13 cellular contexts compared by ENCODE assay signal in genomic region chr5:143064661-143065060, GRCh38.
DNase-seq lines count a peak whose midpoint lies in the region; ATAC-seq, FAIRE-seq and TF ChIP-seq lines count a peak whose summit lies in the region.
"Had no signal": no experiment of that assay in that cellular context is flagged by ENCODE, and none has a peak within 500 bp of the region (broad histone marks: within the 10 kb centered on the region; RNA-seq: fewer than 3 reads in every experiment).

No MANE protein-coding gene starts in this region.

- no peak for TF ChIP-seq POLR2A in tibial nerve (IDR thresholded peaks at IDR 0.05)
- no peak for TF ChIP-seq POLR2A in GM12892 (IDR thresholded peaks at IDR 0.05; ENCODE audit: low read depth, low read length)

- CTCF ChIA-PET in activated naive CD4-positive, alpha-beta T cell treated with anti-CD3 and anti-CD28 coated beads for 36 hours (lab: Charles Lee), result no interaction called here
- CTCF ChIA-PET in activated naive CD4-positive, alpha-beta T cell treated with anti-CD3 and anti-CD28 coated beads, Interleukin-2, amount 10 ng/mL, durations not matched to agents 7 days and 5 days (lab: Charles Lee), result interaction anchor here (0.8 to 1.4 kb wide), 2 partner anchors 8 to 11 kb away, joined by 3 read pairs; no protein-coding TSS in a partner anchor

- no peaks in the 10 kb centered on the region for H4K20me1 ChIP-seq in Karpas-422 (ENCODE audit: insufficient read depth, low read depth, low read length)

- no peaks in the 10 kb centered on the region for H3K9me3 Mint-ChIP-seq in activated naive CD4-positive, alpha-beta T cell treated with anti-CD3 and anti-CD28 coated beads for 36 hours
- no peaks in the 10 kb centered on the region for H3K9me3 Mint-ChIP-seq in activated naive CD4-positive, alpha-beta T cell treated with anti-CD3 and anti-CD28 coated beads, Interleukin-2, amount 10 ng/mL, durations not matched to agents 7 days and 5 days
- H3K9me3 Mint-ChIP-seq in chondrocyte (ENCODE audit: low read depth), result no peaks in the 10 kb centered on the region
- H3K9me3 Mint-ChIP-seq: neural crest cell had no signal

- no peak overlapping the region for H3K4me3 Mint-ChIP-seq in activated naive CD4-positive, alpha-beta T cell treated with anti-CD3 and anti-CD28 coated beads for 36 hours
- no peak overlapping the region for H3K4me3 Mint-ChIP-seq in activated naive CD4-positive, alpha-beta T cell treated with anti-CD3 and anti-CD28 coated beads, Interleukin-2, amount 10 ng/mL, durations not matched to agents 7 days and 5 days
- peak overlapping the region; percentile 14 for H3K4me3 Mint-ChIP-seq in chondrocyte (ENCODE audit: unreplicated experiment)
- H3K4me3 Mint-ChIP-seq: neural crest cell, type B pancreatic cell had no signal

- H3K9ac ChIP-seq in Karpas-422 (ENCODE audit: low read length), result no peak overlapping the region

- H3K27me3 ChIP-seq in muscle layer of duodenum (ENCODE audit: low read depth, low read length) (no peaks in the 10 kb centered on the region), tibial nerve (no peaks in the 10 kb centered on the region), Karpas-422 (ENCODE audit: low read length) (no peaks in the 10 kb centered on the region)

- H3K4me1 ChIP-seq in muscle layer of duodenum (ENCODE audit: control insufficient read depth in 1 of 2, insufficient read depth in 2 of 2, low read length in 2 of 2) (peaks cover 12 to 37% of the 10 kb centered on the region in 2 donors), tibial nerve (peaks cover 0 to 73% (median 27%) of the 10 kb centered on the region in 4 donors), Karpas-422 (ENCODE audit: low read length) (peaks cover 30% of the 10 kb centered on the region)

- no peaks in the 10 kb centered on the region for H3K79me2 ChIP-seq in Karpas-422 (ENCODE audit: low read length)

- H3K4me2 ChIP-seq in Karpas-422 (ENCODE audit: low read depth, low read length, poor library complexity, severe bottlenecking), result no peak overlapping the region

- WGBS in tibial nerve, 2 donors, result 37 to 45% methylated on average over 2 of the region's 2 CpGs

- no peak for DNase-seq in activated naive CD4-positive, alpha-beta T cell treated with anti-CD3 and anti-CD28 coated beads for 36 hours
- no peak for DNase-seq in activated naive CD4-positive, alpha-beta T cell treated with anti-CD3 and anti-CD28 coated beads, Interleukin-2, amount 10 ng/mL, durations not matched to agents 7 days and 5 days
- no peak for DNase-seq in chondrocyte (ENCODE audit: low spot score)
- DNase-seq in tibial nerve (ENCODE audit: low spot score in 2 of 2), result no peak
- no peak for DNase-seq in GM12892 (ENCODE audit: insufficient read length)
- DNase-seq in Karpas-422, result no peak
- DNase-seq: KG1; NCI-H2171 treated with DMSO at 0.1 percent for 48 hours; stimulated activated CD4-positive, alpha-beta T cell treated with anti-CD3 and anti-CD28 coated beads, Interleukin-2, amount 100 ng/mL, for 48 hours had no signal

- H3K9me3 ChIP-seq in muscle layer of duodenum (ENCODE audit: control insufficient read depth in 1 of 2, low read length in 2 of 2) (no peaks in the 10 kb centered on the region), tibial nerve (no peaks in the 10 kb centered on the region), Karpas-422 (ENCODE audit: low read length) (no peaks in the 10 kb centered on the region)

- H3K27me3 Mint-ChIP-seq in activated naive CD4-positive, alpha-beta T cell treated with anti-CD3 and anti-CD28 coated beads for 36 hours (ENCODE audit: low read depth), result no peaks in the 10 kb centered on the region
- H3K27me3 Mint-ChIP-seq in activated naive CD4-positive, alpha-beta T cell treated with anti-CD3 and anti-CD28 coated beads, Interleukin-2, amount 10 ng/mL, durations not matched to agents 7 days and 5 days, result no peaks in the 10 kb centered on the region
- no peaks in the 10 kb centered on the region for H3K27me3 Mint-ChIP-seq in chondrocyte (ENCODE audit: low read depth)
- H3K27me3 Mint-ChIP-seq: type B pancreatic cell had no signal

- no peak for ATAC-seq in GM19035 (IDR thresholded peaks at IDR 0.05; ENCODE audit: unreplicated experiment)

- no peak overlapping the region for H3K4me3 ChIP-seq in muscle layer of duodenum (ENCODE audit: low read depth in 1 of 2, low read length in 2 of 2)
- H3K4me3 ChIP-seq in tibial nerve, result no peak overlapping the region
- no peak overlapping the region for H3K4me3 ChIP-seq in Karpas-422 (ENCODE audit: low read length)

- peak overlapping the region; percentile 42 for H3K27ac Mint-ChIP-seq in activated naive CD4-positive, alpha-beta T cell treated with anti-CD3 and anti-CD28 coated beads for 36 hours
- H3K27ac Mint-ChIP-seq in activated naive CD4-positive, alpha-beta T cell treated with anti-CD3 and anti-CD28 coated beads, Interleukin-2, amount 10 ng/mL, durations not matched to agents 7 days and 5 days, result no peak overlapping the region
- H3K27ac Mint-ChIP-seq in chondrocyte (ENCODE audit: unreplicated experiment), result peak overlapping the region; percentile 82
- H3K27ac Mint-ChIP-seq: type B pancreatic cell had no signal

- intact Hi-C loops in activated naive CD4-positive, alpha-beta T cell treated with anti-CD3 and anti-CD28 coated beads for 36 hours (cut with micrococcal nuclease), result no loop called here

- H3K36me3 Mint-ChIP-seq in activated naive CD4-positive, alpha-beta T cell treated with anti-CD3 and anti-CD28 coated beads for 36 hours (ENCODE audit: low read depth), result peaks cover 38% of the 10 kb centered on the region
- peaks cover 34% of the 10 kb centered on the region for H3K36me3 Mint-ChIP-seq in activated naive CD4-positive, alpha-beta T cell treated with anti-CD3 and anti-CD28 coated beads, Interleukin-2, amount 10 ng/mL, durations not matched to agents 7 days and 5 days
- peaks cover 3% of the 10 kb centered on the region for H3K36me3 Mint-ChIP-seq in chondrocyte (ENCODE audit: low read depth)

- H2AFZ ChIP-seq in Karpas-422 (ENCODE audit: low read length), result no peak overlapping the region

- H3K27ac ChIP-seq in muscle layer of duodenum (ENCODE audit: low read length), result peak overlapping the region; percentile 41
- H3K27ac ChIP-seq in tibial nerve, result peak overlapping the region; percentile 15 to 58 (median 53)
- no peak overlapping the region for H3K27ac ChIP-seq in Karpas-422 (ENCODE audit: low read length)

- no peak for FAIRE-seq in GM12892 (lab: Jason Lieb, UNC)

- peaks cover 30% of the 10 kb centered on the region for H3K4me1 Mint-ChIP-seq in activated naive CD4-positive, alpha-beta T cell treated with anti-CD3 and anti-CD28 coated beads for 36 hours (ENCODE audit: low read depth)
- peaks cover 5% of the 10 kb centered on the region for H3K4me1 Mint-ChIP-seq in activated naive CD4-positive, alpha-beta T cell treated with anti-CD3 and anti-CD28 coated beads, Interleukin-2, amount 10 ng/mL, durations not matched to agents 7 days and 5 days
- peaks cover 64% of the 10 kb centered on the region for H3K4me1 Mint-ChIP-seq in chondrocyte (ENCODE audit: low read depth)

- H3K36me3 ChIP-seq in muscle layer of duodenum (ENCODE audit: control insufficient read depth in 1 of 2, insufficient read depth in 2 of 2, low read length in 2 of 2) (no peaks in the 10 kb centered on the region), tibial nerve (peaks cover 0 to 19% (median 0%) of the 10 kb centered on the region in 3 donors), Karpas-422 (ENCODE audit: insufficient read depth, low read length) (no peaks in the 10 kb centered on the region)

- no peaks in the 10 kb centered on the region for H3K9me2 ChIP-seq in Karpas-422 (replicated peaks; ENCODE audit: insufficient read depth, low read length)

- no peak for TF ChIP-seq CTCF in chondrocyte (IDR thresholded peaks at IDR 0.05)
- no peak for TF ChIP-seq CTCF in tibial nerve (IDR thresholded peaks at IDR 0.05)

- no peak for TF ChIP-seq EP300 in tibial nerve (IDR thresholded peaks at IDR 0.05)
